ENCODE assay signal across 19 cellular contexts in genomic region chr4:187158003-187158402, GRCh38.
"Had no signal": no experiment of that assay in that cellular context is flagged by ENCODE, and none has a peak within 500 bp of the region (broad histone marks: within the 10 kb centered on the region; RNA-seq: fewer than 3 reads in every experiment).

No MANE protein-coding gene starts in this region.

- H3K4me3 ChIP-seq: esophagus squamous epithelium, heart left ventricle, mucosa of descending colon, pancreas, transverse colon had no signal

- H3K9me3 ChIP-seq: esophagus squamous epithelium, heart left ventricle, mucosa of descending colon, transverse colon had no signal

- H3K4me3 Mint-ChIP-seq: dendritic cell treated with granulocyte-macrophage colony-stimulating factor and Interleukin-4, amounts not matched to agents 40 ng/mL and 50 ng/mL, for 4 days; natural killer cell; neural crest cell; stimulated activated memory B cell treated with anti-CD40 and anti-IgM and Interleukin-4, amounts not matched to agents 10 μg/mL and 1 μg/mL and 100 μg/mL, for 72 hours; stimulated activated naive CD8-positive, alpha-beta T cell treated with anti-CD3 and anti-CD28 coated beads, Interleukin-15, Interleukin-2, amounts not matched to agents 100 ng/mL and 50 ng/mL, for 24 hours had no signal

- H3K4me1 ChIP-seq: esophagus squamous epithelium, heart left ventricle, pancreas, transverse colon had no signal

- H3K36me3 ChIP-seq: esophagus squamous epithelium, heart left ventricle, pancreas, transverse colon had no signal

- DNase-seq: esophagus squamous epithelium; foreskin melanocyte; hippocampal formation; kidney glomerular epithelial cell; mammary epithelial cell; mucosa of descending colon; natural killer cell; occipital lobe; stimulated activated CD4-positive, alpha-beta T cell treated with anti-CD3 and anti-CD28 coated beads, Interleukin-15, amount 100 ng/mL, for 24 hours; stimulated activated CD4-positive, alpha-beta T cell treated with anti-CD3 and anti-CD28 coated beads, Interleukin-1b, Interleukin-23, amount 100 ng/mL, for 48 hours; stimulated activated CD4-positive, alpha-beta T cell treated with anti-CD3 and anti-CD28 coated beads, Interleukin-4, amount 100 ng/mL, for 24 hours; transverse colon had no signal

- ATAC-seq: heart left ventricle; mucosa of descending colon; natural killer cell; pancreas; stimulated activated memory B cell treated with anti-CD40 and anti-IgM and Interleukin-4, amounts not matched to agents 10 μg/mL and 1 μg/mL and 100 μg/mL, for 72 hours had no signal

- H3K27me3 ChIP-seq: esophagus squamous epithelium, heart left ventricle, pancreas, transverse colon had no signal

- H3K27ac ChIP-seq: esophagus squamous epithelium, heart left ventricle, pancreas, transverse colon had no signal

- H3K27ac Mint-ChIP-seq: dendritic cell treated with granulocyte-macrophage colony-stimulating factor and Interleukin-4, amounts not matched to agents 40 ng/mL and 50 ng/mL, for 4 days; natural killer cell; progenitor cell of endocrine pancreas; stimulated activated memory B cell treated with anti-CD40 and anti-IgM and Interleukin-4, amounts not matched to agents 10 μg/mL and 1 μg/mL and 100 μg/mL, for 72 hours; stimulated activated naive CD8-positive, alpha-beta T cell treated with anti-CD3 and anti-CD28 coated beads, Interleukin-15, Interleukin-2, amounts not matched to agents 100 ng/mL and 50 ng/mL, for 24 hours had no signal

- H3K4me1 Mint-ChIP-seq: natural killer cell; stimulated activated memory B cell treated with anti-CD40 and anti-IgM and Interleukin-4, amounts not matched to agents 10 μg/mL and 1 μg/mL and 100 μg/mL, for 72 hours had no signal

- H3K27me3 Mint-ChIP-seq: dendritic cell treated with granulocyte-macrophage colony-stimulating factor and Interleukin-4, amounts not matched to agents 40 ng/mL and 50 ng/mL, for 4 days; progenitor cell of endocrine pancreas; stimulated activated memory B cell treated with anti-CD40 and anti-IgM and Interleukin-4, amounts not matched to agents 10 μg/mL and 1 μg/mL and 100 μg/mL, for 72 hours; stimulated activated naive CD8-positive, alpha-beta T cell treated with anti-CD3 and anti-CD28 coated beads, Interleukin-15, Interleukin-2, amounts not matched to agents 100 ng/mL and 50 ng/mL, for 24 hours had no signal

- H3K36me3 Mint-ChIP-seq: natural killer cell; stimulated activated memory B cell treated with anti-CD40 and anti-IgM and Interleukin-4, amounts not matched to agents 10 μg/mL and 1 μg/mL and 100 μg/mL, for 72 hours had no signal
